In genomic region chr22:26927841-26928240, GRCh38 we compare ENCODE assay signal across 29 cellular contexts.
"Had no signal": no experiment of that assay in that cellular context is flagged by ENCODE, and none has a peak within 500 bp of the region (broad histone marks: within the 10 kb centered on the region; RNA-seq: fewer than 3 reads in every experiment).

No MANE protein-coding gene starts in this region.

- H3K36me3 ChIP-seq: colonic mucosa, gastroesophageal sphincter, heart right ventricle, prostate gland, right atrium auricular region, stomach, tibial nerve, upper lobe of left lung, uterus had no signal

- H3K4me3 ChIP-seq: colonic mucosa, gastroesophageal sphincter, heart right ventricle, lung, mucosa of descending colon, prostate gland, right atrium auricular region, stomach, tibial nerve, upper lobe of left lung, uterus had no signal

- H3K9me3 ChIP-seq: colonic mucosa, gastroesophageal sphincter, heart right ventricle, mucosa of descending colon, prostate gland, right atrium auricular region, stomach, tibial nerve, upper lobe of left lung, uterus had no signal

- ATAC-seq: esophagus mucosa; gastroesophageal sphincter; heart right ventricle; left lobe of liver; mucosa of descending colon; natural killer cell treated with Interleukin-12 subunit alpha and Interleukin-12 subunit beta and Interleukin-15 and Interleukin-18, amount 100 ng/mL, for 72 hours; sciatic nerve; stimulated activated effector memory CD8-positive, alpha-beta T cell treated with anti-CD3 and anti-CD28 coated beads, Interleukin-12 subunit alpha, Interleukin-12 subunit beta, amount 100 ng/mL, for 72 hours had no signal

- H3K9ac ChIP-seq: parathyroid adenoma had no signal

- H3K27ac ChIP-seq: colonic mucosa, epithelial cell of prostate, gastroesophageal sphincter, heart right ventricle, parathyroid adenoma, prostate gland, right atrium auricular region, stomach, tibial nerve, upper lobe of left lung, uterus had no signal

- H3K4me1 ChIP-seq: colonic mucosa, gastroesophageal sphincter, heart right ventricle, parathyroid adenoma, prostate gland, right atrium auricular region, stomach, tibial nerve, upper lobe of left lung, uterus had no signal

- DNase-seq: colonic mucosa; effector CD8-positive, alpha-beta T cell; endodermal cell; foreskin fibroblast; glutamatergic neuron; heart right ventricle; hippocampal formation; islet precursor cell; mesenchymal stem cell; mucosa of descending colon; naive B cell; stimulated activated CD4-positive, alpha-beta T cell treated with anti-CD3 and anti-CD28 coated beads, Interleukin-2, amount 100 ng/mL, for 24 hours; stimulated activated CD4-positive, alpha-beta T cell treated with anti-CD3 and anti-CD28 coated beads, Interleukin-4, amount 100 ng/mL, for 24 hours; stimulated activated naive CD4-positive, alpha-beta T cell treated with Interleukin-2 at 50 U/mL for 16 hours; stomach; upper lobe of left lung; uterus had no signal

- H3K27me3 ChIP-seq: colonic mucosa, gastroesophageal sphincter, right atrium auricular region, stomach, tibial nerve, upper lobe of left lung, uterus had no signal
